ENCODE assay signal across 18 cellular contexts in genomic region chr6:139165324-139165723, GRCh38. TPM values are rescaled to one million over a fixed set of nuclear protein-coding genes. Genes with fewer than 3 reads are reported as not detected.
A peak's percentile ranks its signal among the peaks of the same experiment; 100 is the strongest.
DNase-seq lines count a peak whose midpoint lies in the region; ATAC-seq and TF ChIP-seq lines count a peak whose summit lies in the region.
"Had no signal": no experiment of that assay in that cellular context is flagged by ENCODE, and none has a peak within 500 bp of the region (broad histone marks: within the 10 kb centered on the region; RNA-seq: fewer than 3 reads in every experiment).

No MANE protein-coding gene starts in this region.

- H3K79me1 ChIP-seq in H9 (ENCODE audit: insufficient read depth, low read depth, low read length, poor library complexity, severe bottlenecking): no peaks in the 10 kb centered on the region

- no peak overlapping the region for H2BK15ac ChIP-seq in H9 (ENCODE audit: low read depth, low read length)

- H3K27ac Mint-ChIP-seq in activated naive CD4-positive, alpha-beta T cell treated with anti-CD3 and anti-CD28 coated beads for 36 hours: peak overlapping the region; percentile 92
- H3K27ac Mint-ChIP-seq in activated naive CD8-positive, alpha-beta T cell treated with anti-CD3 and anti-CD28 coated beads, Interleukin-2, amount 50 U/mL, for 24 hours: peak overlapping the region; percentile 96
- H3K27ac Mint-ChIP-seq in stimulated activated memory B cell treated with anti-CD40 and anti-IgM and Interleukin-4, amounts not matched to agents 10 μg/mL and 1 μg/mL and 100 μg/mL, for 72 hours: peak overlapping the region; percentile 88
- H3K27ac Mint-ChIP-seq in H9: no peak overlapping the region
- H3K27ac Mint-ChIP-seq: nephron progenitor cell had no signal

- H2BK5ac ChIP-seq in H9 (ENCODE audit: insufficient read length, low read length): no peak overlapping the region

- intact Hi-C loops in activated naive CD4-positive, alpha-beta T cell treated with anti-CD3 and anti-CD28 coated beads for 36 hours (cut with micrococcal nuclease): no loop called here

- in situ Hi-C loops in GM13976 (cut with MboI; ENCODE audit: low sequenced_read_pairs, unreplicated experiment): no loop called here

- no peak overlapping the region for H4K8ac ChIP-seq in H9 (replicated peaks; ENCODE audit: insufficient read length, low read depth, low read length)

- H3K79me2 ChIP-seq in Karpas-422 (ENCODE audit: low read length) (peaks cover 98% of the 10 kb centered on the region), H9 (ENCODE audit: insufficient read depth, low read length) (no peaks in the 10 kb centered on the region)

- no CpG with 5 or more reads among the region's 2 CpGs for WGBS in H9 (ENCODE audit: extremely low coverage, insufficient read length, low lambda C conversion rate)

- CTCF ChIA-PET in activated naive CD4-positive, alpha-beta T cell treated with anti-CD3 and anti-CD28 coated beads for 36 hours (lab: Charles Lee): interaction anchor here (1.0 to 3.5 kb wide), 4 partner anchors 11 to 97 kb away, joined by 3 to 12 read pairs (median 4); no protein-coding TSS in a partner anchor

- TF ChIP-seq CTCF in H9 (conservative IDR thresholded peaks at IDR 0.05) (no peak), GM13976 (IDR thresholded peaks at IDR 0.05; ENCODE audit: borderline replicate concordance, control extremely low read depth, extremely low read depth, insufficient read depth, missing control alignments) (no peak)

- no peak overlapping the region for H3K4me2 ChIP-seq in Karpas-422 (ENCODE audit: low read depth, low read length, poor library complexity, severe bottlenecking)
- no peak overlapping the region for H3K4me2 ChIP-seq in H9 (ENCODE audit: insufficient read depth, insufficient read length, low read length)
- H3K4me2 ChIP-seq: PC-9 had no signal

- H2BK120ac ChIP-seq in H9 (ENCODE audit: low read depth, low read length, poor library complexity, severe bottlenecking): no peak overlapping the region

- H3K4ac ChIP-seq in H9 (ENCODE audit: low read depth, low read length): no peak overlapping the region

- no peak overlapping the region for H3K18ac ChIP-seq in H9 (ENCODE audit: insufficient read length, low read depth, low read length)

- peaks cover 56% of the 10 kb centered on the region for H3K36me3 Mint-ChIP-seq in activated naive CD4-positive, alpha-beta T cell treated with anti-CD3 and anti-CD28 coated beads for 36 hours (ENCODE audit: low read depth)
- peaks cover 47% of the 10 kb centered on the region for H3K36me3 Mint-ChIP-seq in activated naive CD8-positive, alpha-beta T cell treated with anti-CD3 and anti-CD28 coated beads, Interleukin-2, amount 50 U/mL, for 24 hours (ENCODE audit: low read depth)
- peaks cover 50% of the 10 kb centered on the region for H3K36me3 Mint-ChIP-seq in stimulated activated memory B cell treated with anti-CD40 and anti-IgM and Interleukin-4, amounts not matched to agents 10 μg/mL and 1 μg/mL and 100 μg/mL, for 72 hours
- H3K36me3 Mint-ChIP-seq in H9 (ENCODE audit: insufficient read depth in 1 of 3, low read depth in 3 of 3): peaks cover 0 to 10% (median 8%) of the 10 kb centered on the region in 3 experiments; a peak in 5 of 7 replicates

- peaks cover 30% of the 10 kb centered on the region; the same call in 1 of the 2 replicates for H3K36me3 ChIP-seq in Karpas-422 (ENCODE audit: insufficient read depth, low read length)

- H3T11ph ChIP-seq in H9 (ENCODE audit: low read length): no peak overlapping the region

- H3K56ac ChIP-seq in H9 (ENCODE audit: insufficient read length, low read depth, low read length): no peak overlapping the region

- no peak overlapping the region for H2AK5ac ChIP-seq in H9 (ENCODE audit: insufficient read length, low read length)

- no peaks in the 10 kb centered on the region for H3K9me3 ChIP-seq in Karpas-422 (ENCODE audit: low read length)
- H3K9me3 ChIP-seq in H9 (ENCODE audit: control insufficient read depth, low read depth, low read length): no peaks in the 10 kb centered on the region
- H3K9me3 ChIP-seq: heart right ventricle, thoracic aorta, vagina had no signal

- no peak overlapping the region for H2BK12ac ChIP-seq in H9 (ENCODE audit: insufficient read length, low read depth, low read length)

- no peaks in the 10 kb centered on the region for H3K27me3 Mint-ChIP-seq in activated naive CD4-positive, alpha-beta T cell treated with anti-CD3 and anti-CD28 coated beads for 36 hours (ENCODE audit: low read depth)
- no peaks in the 10 kb centered on the region for H3K27me3 Mint-ChIP-seq in activated naive CD8-positive, alpha-beta T cell treated with anti-CD3 and anti-CD28 coated beads, Interleukin-2, amount 50 U/mL, for 24 hours
- H3K27me3 Mint-ChIP-seq in stimulated activated memory B cell treated with anti-CD40 and anti-IgM and Interleukin-4, amounts not matched to agents 10 μg/mL and 1 μg/mL and 100 μg/mL, for 72 hours: no peaks in the 10 kb centered on the region
- no peaks in the 10 kb centered on the region; the same call in 1 of the 2 replicates for H3K27me3 Mint-ChIP-seq in H9 (ENCODE audit: low read depth)

- no peak overlapping the region for H3K14ac ChIP-seq in H9 (ENCODE audit: insufficient read depth, low read length)

- H3K4me3 Mint-ChIP-seq in activated naive CD4-positive, alpha-beta T cell treated with anti-CD3 and anti-CD28 coated beads for 36 hours: no peak overlapping the region
- no peak overlapping the region for H3K4me3 Mint-ChIP-seq in activated naive CD8-positive, alpha-beta T cell treated with anti-CD3 and anti-CD28 coated beads, Interleukin-2, amount 50 U/mL, for 24 hours
- peak overlapping the region; percentile 44 for H3K4me3 Mint-ChIP-seq in stimulated activated memory B cell treated with anti-CD40 and anti-IgM and Interleukin-4, amounts not matched to agents 10 μg/mL and 1 μg/mL and 100 μg/mL, for 72 hours
- no peak overlapping the region for H3K4me3 Mint-ChIP-seq in H9
- H3K4me3 Mint-ChIP-seq: nephron progenitor cell had no signal

- no peaks in the 10 kb centered on the region for H3K9me3 Mint-ChIP-seq in activated naive CD4-positive, alpha-beta T cell treated with anti-CD3 and anti-CD28 coated beads for 36 hours
- no peaks in the 10 kb centered on the region for H3K9me3 Mint-ChIP-seq in activated naive CD8-positive, alpha-beta T cell treated with anti-CD3 and anti-CD28 coated beads, Interleukin-2, amount 50 U/mL, for 24 hours
- H3K9me3 Mint-ChIP-seq in stimulated activated memory B cell treated with anti-CD40 and anti-IgM and Interleukin-4, amounts not matched to agents 10 μg/mL and 1 μg/mL and 100 μg/mL, for 72 hours: no peaks in the 10 kb centered on the region
- no peaks in the 10 kb centered on the region for H3K9me3 Mint-ChIP-seq in H9
- H3K9me3 Mint-ChIP-seq: nephron progenitor cell had no signal

- no peak overlapping the region for H4K5ac ChIP-seq in H9 (ENCODE audit: insufficient read length, low read depth, low read length)

- no peak overlapping the region for H4K91ac ChIP-seq in H9 (ENCODE audit: insufficient read length, low read depth, low read length)

- no peak for ATAC-seq in activated naive CD8-positive, alpha-beta T cell treated with anti-CD3 and anti-CD28 coated beads, Interleukin-2, amount 50 U/mL, for 24 hours
- no peak for ATAC-seq in stimulated activated memory B cell treated with anti-CD40 and anti-IgM and Interleukin-4, amounts not matched to agents 10 μg/mL and 1 μg/mL and 100 μg/mL, for 72 hours
- ATAC-seq: heart right ventricle, K562 had no signal

- H3K4me1 ChIP-seq in Karpas-422 (ENCODE audit: low read length) (peaks cover 51% of the 10 kb centered on the region), H9 (ENCODE audit: insufficient read depth, low read length) (0 out of 2 replicates have a peak, but pooled peaks cover 3% of the 10 kb centered on the region)

- no peak overlapping the region for H3K23ac ChIP-seq in H9 (ENCODE audit: insufficient read length, low read depth, low read length)

- no peak overlapping the region for H3K9ac ChIP-seq in Karpas-422 (ENCODE audit: low read length)
- no peak overlapping the region for H3K9ac ChIP-seq in H9 (ENCODE audit: extremely low read depth, insufficient read length, low read length)

- H3K4me3 ChIP-seq in Karpas-422 (ENCODE audit: low read length): no peak overlapping the region
- H3K4me3 ChIP-seq: heart right ventricle, K562, PC-9, thoracic aorta, vagina had no signal

- no peaks in the 10 kb centered on the region for H3K23me2 ChIP-seq in H9 (ENCODE audit: insufficient read length, low read depth, low read length, poor library complexity, severe bottlenecking)

- H2BK20ac ChIP-seq in H9 (ENCODE audit: low read depth, low read length, poor library complexity, severe bottlenecking): no peak overlapping the region

- 0 out of 2 replicates have a peak overlapping the region, but pooled peaks have one; percentile 18 for H3K27ac ChIP-seq in Karpas-422 (ENCODE audit: low read length)
- H3K27ac ChIP-seq in H9 (ENCODE audit: insufficient read length, low read depth, low read length): no peak overlapping the region
- H3K27ac ChIP-seq: heart right ventricle, PC-9, thoracic aorta, vagina had no signal

- H3K27me3 ChIP-seq in Karpas-422 (ENCODE audit: low read length) (no peaks in the 10 kb centered on the region), H9 (ENCODE audit: insufficient read depth, low read length) (no peaks in the 10 kb centered on the region)
- H3K27me3 ChIP-seq: heart right ventricle, vagina had no signal

- H3K9me2 ChIP-seq in Karpas-422 (replicated peaks; ENCODE audit: insufficient read depth, low read length): no peaks in the 10 kb centered on the region

- no peak overlapping the region for H2AFZ ChIP-seq in Karpas-422 (ENCODE audit: low read length)
- no peak overlapping the region for H2AFZ ChIP-seq in H9 (ENCODE audit: low read length)
- H2AFZ ChIP-seq: PC-9 had no signal

- H4K20me1 ChIP-seq in Karpas-422 (ENCODE audit: insufficient read depth, low read depth, low read length) (peaks cover 36% of the 10 kb centered on the region; the same call in 1 of the 2 replicates), H9 (ENCODE audit: control insufficient read depth, insufficient read depth, insufficient read length) (no peaks in the 10 kb centered on the region)

- no peak for DNase-seq in activated naive CD4-positive, alpha-beta T cell treated with anti-CD3 and anti-CD28 coated beads for 36 hours
- no peak for DNase-seq in activated naive CD4-positive, alpha-beta T cell treated with Interleukin-2 at 50 U/mL for 16 hours
- DNase-seq in Karpas-422 (peak; percentile 48), H9 (no peak), GM13976 (ENCODE audit: low spot score) (no peak)
- DNase-seq in activated naive CD8-positive, alpha-beta T cell treated with anti-CD3 and anti-CD28 coated beads, Interleukin-2, amount 50 U/mL, for 24 hours: no peak
- DNase-seq: activated CD8-positive, alpha-beta memory T cell treated with anti-CD3 and anti-CD28 coated beads, Interleukin-2, amount 50 U/mL, for 4 hours; heart right ventricle; NCI-H2029; NCI-H2227 treated with DMSO at 0.1 percent for 48 hours; nephron progenitor cell; PC-9; posterior cingulate gyrus; SHP77 had no signal

- H3K4me1 Mint-ChIP-seq in activated naive CD4-positive, alpha-beta T cell treated with anti-CD3 and anti-CD28 coated beads for 36 hours (ENCODE audit: low read depth): peaks cover 96% of the 10 kb centered on the region
- peaks cover 90% of the 10 kb centered on the region for H3K4me1 Mint-ChIP-seq in activated naive CD8-positive, alpha-beta T cell treated with anti-CD3 and anti-CD28 coated beads, Interleukin-2, amount 50 U/mL, for 24 hours
- peaks cover 83% of the 10 kb centered on the region for H3K4me1 Mint-ChIP-seq in stimulated activated memory B cell treated with anti-CD40 and anti-IgM and Interleukin-4, amounts not matched to agents 10 μg/mL and 1 μg/mL and 100 μg/mL, for 72 hours
- peaks cover 15 to 20% of the 10 kb centered on the region in 2 experiments for H3K4me1 Mint-ChIP-seq in H9

RNA-seq across cellular contexts. Expression of gene HECA, which starts 30.4 kb away (rescaled TPM):
- 10 to 100 TPM; 61.1 to 61.2 TPM for total RNA-seq in activated naive CD4-positive, alpha-beta T cell treated with anti-CD3 and anti-CD28 coated beads for 36 hours
- 68.8 and 90.8 TPM in 2 replicates for total RNA-seq in Karpas-422 (2014; rRNA removed; shearing (Covaris generic); ENCODE audit: low replicate concordance)
- 4.8 and 5.0 TPM in 2 replicates for total RNA-seq in H9 (2021)

Comparison
In these comparisons a context has a peak if more than half of its experiments do, and no peak if none do; other contexts are left out.
1. H3K27ac Mint-ChIP-seq: peak in activated naive CD4-positive, alpha-beta T cell treated with anti-CD3 and anti-CD28 coated beads for 36 hours (single experiment), activated naive CD8-positive, alpha-beta T cell treated with anti-CD3 and anti-CD28 coated beads, Interleukin-2, amount 50 U/mL, for 24 hours (single experiment) and stimulated activated memory B cell treated with anti-CD40 and anti-IgM and Interleukin-4, amounts not matched to agents 10 μg/mL and 1 μg/mL and 100 μg/mL, for 72 hours (single experiment); none in H9 (0 of 3).
2. RNA of gene HECA, which starts 30.4 kb away (total RNA-seq): 68.8 to 90.8 TPM in Karpas-422 and 61.1 to 61.2 TPM in activated naive CD4-positive, alpha-beta T cell treated with anti-CD3 and anti-CD28 coated beads for 36 hours; 4.8 to 5.0 TPM in H9; every median in the first group is over 10 times any median in the second.